Comparison of ENCODE assay signal across 9 cellular contexts in genomic region chr22:45934659-45935341, GRCh38. TPM values are rescaled to one million over a fixed set of nuclear protein-coding genes. Genes with fewer than 3 reads are reported as not detected.
DNase-seq lines count a peak whose midpoint lies in the region; ATAC-seq, FAIRE-seq and TF ChIP-seq lines count a peak whose summit lies in the region.
"Had no signal": no experiment of that assay in that cellular context is flagged by ENCODE, and none has a peak within 500 bp of the region (broad histone marks: within the 10 kb centered on the region; RNA-seq: fewer than 3 reads in every experiment).

No MANE protein-coding gene starts in this region.

- no peaks in the 10 kb centered on the region for H3K27me3 ChIP-seq in thyroid gland
- peaks cover 23 to 54% (median 32%) of the 10 kb centered on the region in 3 donors for H3K27me3 ChIP-seq in gastrocnemius medialis

- intact Hi-C loops in thyroid gland (cut with DNase I) (no loop called here), gastrocnemius medialis (cut with DNase I; ENCODE audit: low total_unique reads) (no loop called here)

- DNase-seq in NCI-H2081 (lab: John Stamatoyannopoulos, UW): peak; percentile 1 to 25
- no peak for DNase-seq in NCI-H2081 treated with DMSO at 0.1 percent for 48 hours (lab: John Stamatoyannopoulos, UW)
- DNase-seq in RCC 7860 (ENCODE audit: low spot score): peak; percentile 99
- DNase-seq in fibroblast of the aortic adventitia (ENCODE audit: low read depth): peak; percentile 65
- peak; percentile 58 to 61 for DNase-seq in thyroid gland
- no peak for DNase-seq in stimulated activated naive CD4-positive, alpha-beta T cell treated with Interleukin-2 at 50 U/mL for 16 hours (lab: John Stamatoyannopoulos, UW)
- no peak for DNase-seq in gastrocnemius medialis
- no peak for DNase-seq in NCI-H2227 treated with DMSO at 0.1 percent for 48 hours (lab: John Stamatoyannopoulos, UW)

- in situ Hi-C loops in gastrocnemius medialis (cut with MboI; ENCODE audit: low sequenced_read_pairs in 4 of 4): no loop called here

- 31 to 50% methylated on average over 20 to 22 of the region's 27 CpGs for WGBS in thyroid gland, 2 donors

- H3K36me3 ChIP-seq in thyroid gland (no peaks in the 10 kb centered on the region), gastrocnemius medialis (no peaks in the 10 kb centered on the region)

- TF ChIP-seq CTCF in fibroblast of the aortic adventitia (IDR thresholded peaks at IDR 0.05; ENCODE audit: insufficient read depth, low read length) (no peak), thyroid gland (IDR thresholded peaks at IDR 0.05) (no peak), gastrocnemius medialis (IDR thresholded peaks at IDR 0.05 in 4 of 5, conservative IDR thresholded peaks at IDR 0.05 in 1 of 5) (no peak)

- H3K9me3 ChIP-seq in thyroid gland (no peaks in the 10 kb centered on the region), gastrocnemius medialis (no peaks in the 10 kb centered on the region)

- H3K27ac ChIP-seq in thyroid gland: no peak overlapping the region
- H3K27ac ChIP-seq in gastrocnemius medialis: no peak overlapping the region

- FAIRE-seq in RCC 7860 (lab: Jason Lieb, UNC): peak; percentile 96

- H3K4me3 ChIP-seq in fibroblast of the aortic adventitia (ENCODE audit: low read depth, low read length) (peak overlapping the region; percentile 40), thyroid gland (replicated peaks in 1 of 3) (no peak overlapping the region), gastrocnemius medialis (no peak overlapping the region)

- ATAC-seq in gastrocnemius medialis: no peak

- TF ChIP-seq POLR2A in thyroid gland (IDR thresholded peaks at IDR 0.05): no peak
- no peak for TF ChIP-seq POLR2A in gastrocnemius medialis (IDR thresholded peaks at IDR 0.05)

- peaks cover 0 to 22% of the 10 kb centered on the region in 2 donors for H3K4me1 ChIP-seq in thyroid gland
- H3K4me1 ChIP-seq in gastrocnemius medialis: no peaks in the 10 kb centered on the region

RNA-seq across cellular contexts. Expression of gene WNT7B, which starts 42.2 kb away (rescaled TPM):
- 0.18 TPM in 1 of 2 replicates, not detected in the other for total RNA-seq in fibroblast of the aortic adventitia (ENCODE audit: low replicate concordance)
- total RNA-seq in thyroid gland: 1 to 10 TPM in 2 of 4 donors, under 1 TPM in 1, not detected in 1; 0.83 to 4.3 (median 2.5) TPM
- not detected for total RNA-seq in gastrocnemius medialis
- total RNA-seq: dermis microvascular lymphatic vessel endothelial cell had no signal

Comparison
In these comparisons a context has a peak if more than half of its experiments do, and no peak if none do; other contexts are left out.
1. DNase-seq: peak in NCI-H2081 (2 of 2), RCC 7860 (single experiment), fibroblast of the aortic adventitia (single experiment) and thyroid gland (2 of 2); none in NCI-H2081 treated with DMSO at 0.1 percent for 48 hours (single experiment), stimulated activated naive CD4-positive, alpha-beta T cell treated with Interleukin-2 at 50 U/mL for 16 hours (single experiment), gastrocnemius medialis (0 of 2) and NCI-H2227 treated with DMSO at 0.1 percent for 48 hours (single experiment).